17 cellular contexts compared by ENCODE assay signal in the genomic region with DNA sequence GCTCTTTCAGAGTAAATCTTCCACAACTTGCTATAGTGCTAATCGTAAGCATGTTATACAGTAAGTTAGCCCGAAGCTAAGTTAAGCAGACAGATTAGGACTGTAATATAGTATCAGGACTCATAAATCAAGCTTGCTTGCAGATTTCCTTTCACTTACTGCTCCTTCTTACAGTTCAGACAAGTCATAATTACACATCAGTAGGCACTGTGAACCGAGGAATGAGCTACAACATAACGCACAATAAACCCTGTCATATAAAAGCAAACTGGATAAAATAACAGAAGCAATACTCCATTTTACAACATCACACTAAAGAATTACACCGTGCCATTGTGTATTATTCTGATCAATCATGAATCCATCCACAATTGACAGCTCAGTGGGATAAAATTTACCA.
"Had no signal": no experiment of that assay in that cellular context is flagged by ENCODE, and none has a peak within 500 bp of the region (broad histone marks: within the 10 kb centered on the region; RNA-seq: fewer than 3 reads in every experiment).

No MANE protein-coding gene starts in this region.

- H3K79me2 ChIP-seq: hepatocyte had no signal

- H3K4me1 ChIP-seq: esophagus muscularis mucosa, sigmoid colon, thyroid gland had no signal

- H3K9me3 ChIP-seq: esophagus muscularis mucosa, neutrophil, sigmoid colon, thyroid gland had no signal

- H3K4me2 ChIP-seq: hepatocyte had no signal

- H3K27ac ChIP-seq: cardiac muscle cell, esophagus muscularis mucosa, hepatocyte, neutrophil, sigmoid colon, thyroid gland had no signal

- H3K27me3 ChIP-seq: cardiac muscle cell, esophagus muscularis mucosa, hepatocyte, neutrophil, sigmoid colon, thyroid gland had no signal

- H3K9me3 Mint-ChIP-seq: dendritic cell treated with granulocyte-macrophage colony-stimulating factor and Interleukin-4, amounts not matched to agents 40 ng/mL and 50 ng/mL, for 4 days had no signal

- H3K4me3 ChIP-seq: cardiac muscle cell, esophagus muscularis mucosa, hepatocyte, lung, sigmoid colon, thyroid gland had no signal

- H3K27me3 Mint-ChIP-seq: dendritic cell treated with granulocyte-macrophage colony-stimulating factor and Interleukin-4, amounts not matched to agents 40 ng/mL and 50 ng/mL, for 4 days had no signal

- H3K36me3 Mint-ChIP-seq: activated naive CD8-positive, alpha-beta T cell; natural killer cell had no signal

- H3K36me3 ChIP-seq: cardiac muscle cell, esophagus muscularis mucosa, neutrophil, sigmoid colon, thyroid gland had no signal

- DNase-seq: activated CD4-positive, CD25-positive, alpha-beta regulatory T cell treated with anti-CD3 and anti-CD28 coated beads, Interleukin-2, amount 50 U/mL, for 72 hours; activated gamma-delta T cell treated with Interleukin-2 at 50 U/mL for 16 hours; amniotic stem cell; effector CD8-positive, alpha-beta T cell; foreskin fibroblast; left cardiac atrium; natural killer cell; sigmoid colon; stimulated activated naive CD4-positive, alpha-beta T cell; thyroid gland had no signal

- H3K4me3 Mint-ChIP-seq: activated naive CD8-positive, alpha-beta T cell; dendritic cell treated with granulocyte-macrophage colony-stimulating factor and Interleukin-4, amounts not matched to agents 40 ng/mL and 50 ng/mL, for 4 days; natural killer cell had no signal

- H3K27ac Mint-ChIP-seq: activated naive CD8-positive, alpha-beta T cell; dendritic cell treated with granulocyte-macrophage colony-stimulating factor and Interleukin-4, amounts not matched to agents 40 ng/mL and 50 ng/mL, for 4 days; natural killer cell had no signal

- H3K4me1 Mint-ChIP-seq: natural killer cell had no signal

- ATAC-seq: left cardiac atrium, natural killer cell had no signal

- H2AFZ ChIP-seq: hepatocyte had no signal
